2 cellular contexts compared by ENCODE assay signal in the genomic region with DNA sequence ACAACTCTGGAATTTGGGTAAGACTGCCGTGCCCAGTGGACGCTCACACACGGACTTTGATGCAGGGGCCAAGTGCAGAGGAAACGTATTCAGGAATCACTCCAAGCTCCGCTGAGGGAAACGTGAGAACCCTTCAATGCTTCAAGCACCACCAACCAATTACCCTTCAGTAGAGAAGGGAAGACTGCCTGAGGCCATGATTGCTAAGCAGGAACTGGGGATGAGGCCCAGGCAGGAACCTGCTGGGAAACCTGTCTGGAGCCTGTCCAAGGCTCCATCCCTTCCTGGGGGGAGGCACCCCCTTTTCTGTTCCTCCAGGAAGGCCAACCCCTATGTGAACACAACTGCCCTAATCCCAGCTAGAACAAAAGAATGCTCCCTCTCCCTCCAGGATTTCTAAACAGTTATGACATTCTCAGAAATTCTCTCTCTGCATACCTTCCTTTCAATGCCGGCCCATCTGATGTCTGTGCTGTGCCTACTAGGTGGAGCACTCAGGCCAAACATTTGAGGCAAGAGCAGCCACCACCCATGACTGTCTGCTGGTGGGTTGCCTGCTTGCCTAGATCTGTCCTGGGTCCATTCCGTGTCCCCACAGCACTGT.
TF ChIP-seq lines count a peak whose summit lies in the region.

No MANE protein-coding gene starts in this region.

TF ChIP-seq in GM23338, 12 proteins besides CTCF, POLR2A, EP300 and RAD21 (continued from another document):
- TF ChIP-seq ZNF462 (CRISPR knock-in tag; IDR thresholded peaks at IDR 0.05) = no peak
- no peak for TF ChIP-seq NANOG (IDR thresholded peaks at IDR 0.05; ENCODE audit: borderline replicate concordance)
- no peak for TF ChIP-seq STAT1 (IDR thresholded peaks at IDR 0.05; ENCODE audit: unreplicated experiment)
- no peak for TF ChIP-seq EZH2phosphoT487 (IDR thresholded peaks at IDR 0.05; ENCODE audit: unreplicated experiment)
- no peak for TF ChIP-seq REST (IDR thresholded peaks at IDR 0.05; ENCODE audit: unreplicated experiment)
- no peak for TF ChIP-seq ZNF331 (CRISPR knock-in tag; IDR thresholded peaks at IDR 0.05; ENCODE audit: low read depth)
- no peak for TF ChIP-seq POLR2AphosphoS5 (IDR thresholded peaks at IDR 0.05; ENCODE audit: low read depth)
TF ChIP-seq in GM23338: peak in this region for 0.

TF ChIP-seq in WTC11, 78 proteins besides CTCF, POLR2A, EP300 and RAD21 (continued from another document):
- TF ChIP-seq, protein P1, sequence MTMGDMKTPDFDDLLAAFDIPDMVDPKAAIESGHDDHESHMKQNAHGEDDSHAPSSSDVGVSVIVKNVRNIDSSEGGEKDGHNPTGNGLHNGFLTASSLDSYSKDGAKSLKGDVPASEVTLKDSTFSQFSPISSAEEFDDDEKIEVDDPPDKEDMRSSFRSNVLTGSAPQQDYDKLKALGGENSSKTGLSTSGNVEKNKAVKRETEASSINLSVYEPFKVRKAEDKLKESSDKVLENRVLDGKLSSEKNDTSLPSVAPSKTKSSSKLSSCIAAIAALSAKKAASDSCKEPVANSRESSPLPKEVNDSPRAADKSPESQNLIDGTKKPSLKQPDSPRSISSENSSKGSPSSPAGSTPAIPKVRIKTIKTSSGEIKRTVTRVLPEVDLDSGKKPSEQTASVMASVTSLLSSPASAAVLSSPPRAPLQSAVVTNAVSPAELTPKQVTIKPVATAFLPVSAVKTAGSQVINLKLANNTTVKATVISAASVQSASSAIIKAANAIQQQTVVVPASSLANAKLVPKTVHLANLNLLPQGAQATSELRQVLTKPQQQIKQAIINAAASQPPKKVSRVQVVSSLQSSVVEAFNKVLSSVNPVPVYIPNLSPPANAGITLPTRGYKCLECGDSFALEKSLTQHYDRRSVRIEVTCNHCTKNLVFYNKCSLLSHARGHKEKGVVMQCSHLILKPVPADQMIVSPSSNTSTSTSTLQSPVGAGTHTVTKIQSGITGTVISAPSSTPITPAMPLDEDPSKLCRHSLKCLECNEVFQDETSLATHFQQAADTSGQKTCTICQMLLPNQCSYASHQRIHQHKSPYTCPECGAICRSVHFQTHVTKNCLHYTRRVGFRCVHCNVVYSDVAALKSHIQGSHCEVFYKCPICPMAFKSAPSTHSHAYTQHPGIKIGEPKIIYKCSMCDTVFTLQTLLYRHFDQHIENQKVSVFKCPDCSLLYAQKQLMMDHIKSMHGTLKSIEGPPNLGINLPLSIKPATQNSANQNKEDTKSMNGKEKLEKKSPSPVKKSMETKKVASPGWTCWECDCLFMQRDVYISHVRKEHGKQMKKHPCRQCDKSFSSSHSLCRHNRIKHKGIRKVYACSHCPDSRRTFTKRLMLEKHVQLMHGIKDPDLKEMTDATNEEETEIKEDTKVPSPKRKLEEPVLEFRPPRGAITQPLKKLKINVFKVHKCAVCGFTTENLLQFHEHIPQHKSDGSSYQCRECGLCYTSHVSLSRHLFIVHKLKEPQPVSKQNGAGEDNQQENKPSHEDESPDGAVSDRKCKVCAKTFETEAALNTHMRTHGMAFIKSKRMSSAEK (CRISPR knock-in tag; IDR thresholded peaks at IDR 0.05; ENCODE audit: borderline replicate concordance) = no peak
